In the genomic region with DNA sequence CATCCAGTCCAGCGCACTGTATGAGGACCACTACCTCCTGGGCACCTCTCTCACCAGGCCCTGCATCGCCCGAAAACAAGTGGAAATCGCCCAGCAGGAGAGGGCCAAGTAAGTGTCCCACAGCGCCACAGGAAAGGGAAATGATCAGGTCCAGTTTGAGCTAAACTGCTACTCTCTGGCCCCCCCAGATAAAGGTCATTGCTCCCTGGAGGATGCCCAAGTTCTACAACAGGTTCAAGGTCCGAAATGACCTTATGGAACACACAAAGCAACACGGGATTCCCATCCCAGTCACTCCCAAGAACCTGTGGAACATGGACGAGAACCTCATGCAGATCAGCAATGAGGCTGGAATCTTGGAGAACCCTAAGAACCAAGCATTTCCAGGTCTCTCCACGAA, we compare ENCODE assay signal across 30 cellular contexts.
"Had no signal": no experiment of that assay in that cellular context is flagged by ENCODE, and none has a peak within 500 bp of the region (broad histone marks: within the 10 kb centered on the region; RNA-seq: fewer than 3 reads in every experiment).

No MANE protein-coding gene starts in this region.

- H3K9ac ChIP-seq: parathyroid adenoma had no signal

- H3K79me2 ChIP-seq: parathyroid adenoma had no signal

- H3K27ac ChIP-seq: neutrophil, ovary, parathyroid adenoma, psoas muscle, skin epidermis, spleen, suprapubic skin, testis, tibial artery, transverse colon, upper lobe of right lung, uterus had no signal

- H3K27me3 ChIP-seq: neutrophil, ovary, spleen, suprapubic skin, testis, tibial artery, transverse colon, upper lobe of right lung, uterus had no signal

- H2AFZ ChIP-seq: parathyroid adenoma had no signal

- H3K4me1 ChIP-seq: parathyroid adenoma, psoas muscle, spleen, suprapubic skin, testis, tibial artery, transverse colon, upper lobe of right lung, uterus had no signal

- H3K4me2 ChIP-seq: smooth muscle cell had no signal

- DNase-seq: naive thymus-derived CD8-positive, alpha-beta T cell; nephron progenitor cell; nucleus accumbens; ovary; posterior cingulate gyrus; psoas muscle; right cardiac atrium; spleen; stimulated activated CD4-positive, alpha-beta T cell treated with anti-CD3 and anti-CD28 coated beads, Interleukin-12 subunit alpha, Interleukin-12 subunit beta, amount 100 ng/mL, for 4 hours; stimulated activated CD4-positive, alpha-beta T cell treated with anti-CD3 and anti-CD28 coated beads, Interleukin-1b, Interleukin-23, amount 100 ng/mL, for 48 hours; stimulated activated CD4-positive, alpha-beta T cell treated with anti-CD3 and anti-CD28 coated beads, Interleukin-4, amount 100 ng/mL, for 1 hour; stimulated activated CD4-positive, alpha-beta T cell treated with anti-CD3 and anti-CD28 coated beads, Interleukin-4, amount 100 ng/mL, for 4 hours; stimulated activated CD8-positive, alpha-beta memory T cell treated with anti-CD3 and anti-CD28 coated beads, Interleukin-4, amount 100 ng/mL, for 48 hours; stimulated activated naive CD4-positive, alpha-beta T cell; stimulated activated naive CD8-positive, alpha-beta T cell treated with anti-CD3 and anti-CD28 coated beads, Interleukin-15, amount 100 ng/mL, for 72 hours; stimulated activated naive CD8-positive, alpha-beta T cell treated with anti-CD3 and anti-CD28 coated beads, Interleukin-15, Interleukin-2, amounts not matched to agents 100 U/mL and 50 U/mL, for 24 hours; substantia nigra; testis; tibial artery; transverse colon; upper lobe of right lung; uterus had no signal

- H3K4me3 ChIP-seq: ovary, psoas muscle, skin epidermis, smooth muscle cell, spleen, suprapubic skin, testis, tibial artery, transverse colon, upper lobe of right lung, uterus had no signal

- ATAC-seq: naive thymus-derived CD8-positive, alpha-beta T cell; natural killer cell treated with Interleukin-12 subunit alpha and Interleukin-12 subunit beta and Interleukin-15 and Interleukin-18, amount 100 ng/mL, for 72 hours; psoas muscle; right cardiac atrium; sciatic nerve; stimulated activated memory B cell treated with anti-CD40 and anti-IgM and Interleukin-4, amounts not matched to agents 10 μg/mL and 1 μg/mL and 100 μg/mL, for 72 hours; stimulated activated naive CD8-positive, alpha-beta T cell treated with anti-CD3 and anti-CD28 coated beads, Interleukin-15, amount 100 ng/mL, for 72 hours; stimulated activated naive CD8-positive, alpha-beta T cell treated with anti-CD3 and anti-CD28 coated beads, Interleukin-15, Interleukin-2, amounts not matched to agents 100 U/mL and 50 U/mL, for 24 hours; upper lobe of right lung had no signal

- H3K36me3 ChIP-seq: neutrophil, ovary, spleen, suprapubic skin, tibial artery, transverse colon, upper lobe of right lung, uterus had no signal

- H3K9me3 ChIP-seq: neutrophil, ovary, psoas muscle, spleen, suprapubic skin, testis, tibial artery, transverse colon, upper lobe of right lung, uterus had no signal
